ENCODE assay signal across 28 cellular contexts in the genomic region with DNA sequence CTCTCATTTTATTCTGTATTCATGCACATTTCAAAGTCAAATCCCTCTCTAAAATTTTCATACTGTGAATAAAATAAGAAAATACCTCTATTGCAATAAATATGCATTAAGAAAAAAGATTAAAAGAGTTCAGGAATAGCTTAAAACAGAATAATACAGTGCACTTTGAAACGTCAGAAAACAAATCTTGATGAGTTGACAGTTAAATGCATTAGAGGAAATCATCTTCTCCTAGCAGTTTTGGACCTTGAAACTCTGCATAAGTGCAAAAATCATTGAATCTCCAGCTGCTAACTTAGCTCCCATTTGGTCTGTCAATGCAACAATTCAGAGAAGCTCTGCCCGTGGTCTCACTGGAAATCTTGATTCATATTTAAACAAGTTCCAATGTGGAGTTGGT.
"Had no signal": no experiment of that assay in that cellular context is flagged by ENCODE, and none has a peak within 500 bp of the region (broad histone marks: within the 10 kb centered on the region; RNA-seq: fewer than 3 reads in every experiment).

No MANE protein-coding gene starts in this region.

- ATAC-seq: effector memory CD8-positive, alpha-beta T cell; esophagus mucosa; foreskin keratinocyte; gastrocnemius medialis; gastroesophageal sphincter; heart left ventricle; heart right ventricle had no signal

- H3K27ac ChIP-seq: colonic mucosa, coronary artery, dorsolateral prefrontal cortex, epithelial cell of prostate, esophagus muscularis mucosa, esophagus squamous epithelium, foreskin keratinocyte, gastrocnemius medialis, gastroesophageal sphincter, heart left ventricle, heart right ventricle had no signal

- H3K27me3 ChIP-seq: colonic mucosa, esophagus muscularis mucosa, esophagus squamous epithelium, foreskin keratinocyte, gastrocnemius medialis, gastroesophageal sphincter, heart left ventricle had no signal

- H3K36me3 ChIP-seq: colonic mucosa, esophagus muscularis mucosa, esophagus squamous epithelium, gastrocnemius medialis, gastroesophageal sphincter, heart left ventricle, heart right ventricle had no signal

- H3K9me3 ChIP-seq: colonic mucosa, esophagus muscularis mucosa, esophagus squamous epithelium, gastrocnemius medialis, gastroesophageal sphincter had no signal

- FAIRE-seq: colon, endometrium, endothelial cell of umbilical vein, frontal cortex had no signal

- H3K4me1 ChIP-seq: colonic mucosa, esophagus squamous epithelium, foreskin keratinocyte, gastrocnemius medialis, heart left ventricle, heart right ventricle had no signal

- DNase-seq: colonic mucosa; cortex of kidney; dermis blood vessel endothelial cell; dorsolateral prefrontal cortex; effector CD4-positive, alpha-beta T cell; effector CD8-positive, alpha-beta T cell; effector memory CD4-positive, alpha-beta T cell; effector memory CD8-positive, alpha-beta T cell; endodermal cell; erythroblast; esophagus squamous epithelium; foreskin fibroblast; foreskin keratinocyte; foreskin melanocyte; gastrocnemius medialis; glutamatergic neuron; head of caudate nucleus; heart left ventricle; heart right ventricle had no signal

- H3K4me3 ChIP-seq: colonic mucosa, coronary artery, dorsolateral prefrontal cortex, esophagus muscularis mucosa, esophagus squamous epithelium, gastrocnemius medialis, gastroesophageal sphincter, heart left ventricle, heart right ventricle had no signal
